In the genomic region with DNA sequence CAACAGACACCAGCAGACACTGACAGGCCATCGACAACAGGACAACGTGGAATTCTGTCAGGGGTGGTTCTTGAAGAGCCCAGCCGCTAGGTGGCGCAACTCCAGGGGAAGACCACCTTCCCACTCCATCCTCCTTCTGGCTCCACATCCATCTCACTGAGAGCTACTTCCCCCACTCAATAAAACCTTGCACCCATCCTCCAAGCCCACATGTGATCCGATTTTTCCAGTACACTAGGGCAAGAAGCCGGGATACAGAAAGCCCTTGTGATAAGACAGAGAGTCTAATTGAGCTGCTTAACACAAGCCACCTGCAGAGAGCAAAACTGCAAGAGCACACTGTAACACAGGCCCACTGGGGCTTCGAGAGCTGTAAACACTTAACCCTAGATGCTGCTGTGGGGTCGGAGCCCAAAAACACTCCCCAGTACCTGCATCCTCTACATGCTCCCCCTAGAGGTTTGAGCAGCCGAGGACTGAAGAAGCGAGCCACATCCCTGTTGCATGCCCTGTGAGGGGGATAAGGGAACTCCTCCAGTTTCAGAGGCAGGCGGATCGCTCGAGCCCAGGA, we compare ENCODE assay signal across 8 cellular contexts. TPM values are rescaled to one million over a fixed set of nuclear protein-coding genes. Genes with fewer than 3 reads are reported as not detected.
DNase-seq lines count a peak whose midpoint lies in the region; ATAC-seq and TF ChIP-seq lines count a peak whose summit lies in the region.

No MANE protein-coding gene starts in this region.

- peak; percentile 52 for TF ChIP-seq CTCF in endothelial cell (IDR thresholded peaks at IDR 0.05; ENCODE audit: unreplicated experiment)

- H3K4me3 Mint-ChIP-seq in endothelial cell (ENCODE audit: unreplicated experiment), result no peak overlapping the region

- no peak overlapping the region for H3K27ac Mint-ChIP-seq in endothelial cell (ENCODE audit: unreplicated experiment)

- H3K36me3 Mint-ChIP-seq in endothelial cell (ENCODE audit: low read depth, unreplicated experiment), result no peaks in the 10 kb centered on the region

- no peaks in the 10 kb centered on the region for H3K9me3 Mint-ChIP-seq in endothelial cell (ENCODE audit: unreplicated experiment)

- ATAC-seq in activated CD4-positive, CD25-positive, alpha-beta regulatory T cell treated with anti-CD3 and anti-CD28 coated beads, Interleukin-2, amount 50 U/mL, for 24 hours, result no peak
- ATAC-seq in HG03280 (IDR thresholded peaks at IDR 0.05; ENCODE audit: unreplicated experiment) (peak; percentile 56), GM18511 (IDR thresholded peaks at IDR 0.05; ENCODE audit: unreplicated experiment) (no peak)

- no peaks in the 10 kb centered on the region for H3K4me1 Mint-ChIP-seq in endothelial cell (ENCODE audit: unreplicated experiment)

- H3K27me3 Mint-ChIP-seq in endothelial cell (ENCODE audit: unreplicated experiment), result peaks cover 2% of the 10 kb centered on the region

- DNase-seq in activated CD4-positive, CD25-positive, alpha-beta regulatory T cell treated with anti-CD3 and anti-CD28 coated beads, Interleukin-2, amount 50 U/mL, for 72 hours, result peak; percentile 39
- DNase-seq in T follicular helper cell (ENCODE audit: low read depth) (peak; percentile 12), endothelial cell (ENCODE audit: low spot score) (peak; percentile 56), pons (ENCODE audit: low spot score) (no peak)
- DNase-seq in stimulated activated CD4-positive, alpha-beta T cell treated with anti-CD3 and anti-CD28 coated beads, Interleukin-1b, Interleukin-23, amount 100 ng/mL, for 4 hours (ENCODE audit: low read depth in 2 of 2), result peak; percentile 9 to 24

RNA-seq across cellular contexts. Expression of a gene that starts 11.5 kb away (rescaled TPM):
- 2.4 TPM for total RNA-seq in endothelial cell (ENCODE audit: unreplicated experiment)

RNA-seq across cellular contexts. Expression of a gene that starts 58.2 kb away (rescaled TPM):
- 9.3 TPM for total RNA-seq in endothelial cell (ENCODE audit: unreplicated experiment)
